Comparison of ENCODE assay signal across 8 cellular contexts in genomic region chr1:213014642-213015041, GRCh38. TPM values are rescaled to one million over a fixed set of nuclear protein-coding genes. Genes with fewer than 3 reads are reported as not detected.
DNase-seq lines count a peak whose midpoint lies in the region; ATAC-seq and TF ChIP-seq lines count a peak whose summit lies in the region.

No MANE protein-coding gene starts in this region.

- peak overlapping the region; percentile 99 for H3K27ac Mint-ChIP-seq in activated T-helper 1 cell treated with anti-CD3 and anti-CD28 coated beads, Interleukin-12 subunit alpha, Interleukin-12 subunit beta, Interleukin-2, Interleukin-4 antibody, amounts not matched to agents 30 ng/mL and 10 ng/mL and 1 ng/mL, durations not matched to agents 14 hours and 24 hours and 36 hours
- peak overlapping the region; percentile 99 for H3K27ac Mint-ChIP-seq in stimulated activated effector memory CD8-positive, alpha-beta T cell treated with anti-CD3 and anti-CD28 coated beads, Interleukin-12 subunit alpha, Interleukin-12 subunit beta, amount 100 ng/mL, for 72 hours

- H3K4me1 Mint-ChIP-seq in activated T-helper 1 cell treated with anti-CD3 and anti-CD28 coated beads, Interleukin-12 subunit alpha, Interleukin-12 subunit beta, Interleukin-2, Interleukin-4 antibody, amounts not matched to agents 30 ng/mL and 10 ng/mL and 1 ng/mL, durations not matched to agents 14 hours and 24 hours and 36 hours (ENCODE audit: low read depth), result peaks cover 35% of the 10 kb centered on the region
- peaks cover 25% of the 10 kb centered on the region for H3K4me1 Mint-ChIP-seq in stimulated activated effector memory CD8-positive, alpha-beta T cell treated with anti-CD3 and anti-CD28 coated beads, Interleukin-12 subunit alpha, Interleukin-12 subunit beta, amount 100 ng/mL, for 72 hours

- TF ChIP-seq CTCF in BE2C (IDR thresholded peaks at IDR 0.05; ENCODE audit: low read depth, low read length) (no peak), HFF-Myc (IDR thresholded peaks at IDR 0.05; ENCODE audit: low read depth, low read length, missing control alignments) (no peak), GM10248 (IDR thresholded peaks at IDR 0.05; ENCODE audit: control extremely low read depth, extremely low read depth, low read depth, missing control alignments) (no peak)

- no peaks in the 10 kb centered on the region for H3K9me3 ChIP-seq in BE2C
- H3K9me3 ChIP-seq in iPS DF 6.9 (ENCODE audit: control insufficient read depth, insufficient read depth, low read length), result no peaks in the 10 kb centered on the region

- H3K4me3 Mint-ChIP-seq in activated T-helper 1 cell treated with anti-CD3 and anti-CD28 coated beads, Interleukin-12 subunit alpha, Interleukin-12 subunit beta, Interleukin-2, Interleukin-4 antibody, amounts not matched to agents 30 ng/mL and 10 ng/mL and 1 ng/mL, durations not matched to agents 14 hours and 24 hours and 36 hours, result peak overlapping the region; percentile 99
- H3K4me3 Mint-ChIP-seq in stimulated activated effector memory CD8-positive, alpha-beta T cell treated with anti-CD3 and anti-CD28 coated beads, Interleukin-12 subunit alpha, Interleukin-12 subunit beta, amount 100 ng/mL, for 72 hours, result peak overlapping the region; percentile 99

- H3K36me3 ChIP-seq in BE2C (no peaks in the 10 kb centered on the region; the same call in 1 of the 2 replicates), iPS DF 6.9 (ENCODE audit: control insufficient read depth, insufficient read depth, low read length) (no peaks in the 10 kb centered on the region)

- peaks cover 23% of the 10 kb centered on the region for H3K36me3 Mint-ChIP-seq in activated T-helper 1 cell treated with anti-CD3 and anti-CD28 coated beads, Interleukin-12 subunit alpha, Interleukin-12 subunit beta, Interleukin-2, Interleukin-4 antibody, amounts not matched to agents 30 ng/mL and 10 ng/mL and 1 ng/mL, durations not matched to agents 14 hours and 24 hours and 36 hours (ENCODE audit: low read depth)
- peaks cover 39% of the 10 kb centered on the region for H3K36me3 Mint-ChIP-seq in stimulated activated effector memory CD8-positive, alpha-beta T cell treated with anti-CD3 and anti-CD28 coated beads, Interleukin-12 subunit alpha, Interleukin-12 subunit beta, amount 100 ng/mL, for 72 hours

- no peak for ATAC-seq in stimulated activated effector memory CD8-positive, alpha-beta T cell treated with anti-CD3 and anti-CD28 coated beads, Interleukin-12 subunit alpha, Interleukin-12 subunit beta, amount 100 ng/mL, for 72 hours

- no peaks in the 10 kb centered on the region for H3K27me3 ChIP-seq in BE2C
- no peaks in the 10 kb centered on the region for H3K27me3 ChIP-seq in iPS DF 6.9 (ENCODE audit: control insufficient read depth, insufficient read depth, low read length)

- DNase-seq in BE2C (peak; percentile 8), HFF-Myc (ENCODE audit: extremely low read depth, low read depth) (no peak), iPS DF 6.9 (ENCODE audit: low read depth, low spot score) (no peak), iPS-NIHi7 (ENCODE audit: extremely low spot score) (no peak), GM10248 (ENCODE audit: extremely low spot score) (no peak)
- no peak for DNase-seq in activated T-helper 1 cell treated with anti-CD3 and anti-CD28 coated beads, Interleukin-12 subunit alpha, Interleukin-12 subunit beta, Interleukin-2, Interleukin-4 antibody, amounts not matched to agents 30 ng/mL and 10 ng/mL and 1 ng/mL, durations not matched to agents 14 hours and 24 hours and 36 hours (ENCODE audit: low spot score)
- DNase-seq in stimulated activated effector memory CD8-positive, alpha-beta T cell treated with anti-CD3 and anti-CD28 coated beads, Interleukin-12 subunit alpha, Interleukin-12 subunit beta, amount 100 ng/mL, for 72 hours (ENCODE audit: low spot score in 2 of 2), result no peak
- no peak for DNase-seq in central memory CD4-positive, alpha-beta T cell

- no peaks in the 10 kb centered on the region for H3K9me3 Mint-ChIP-seq in activated T-helper 1 cell treated with anti-CD3 and anti-CD28 coated beads, Interleukin-12 subunit alpha, Interleukin-12 subunit beta, Interleukin-2, Interleukin-4 antibody, amounts not matched to agents 30 ng/mL and 10 ng/mL and 1 ng/mL, durations not matched to agents 14 hours and 24 hours and 36 hours
- no peaks in the 10 kb centered on the region for H3K9me3 Mint-ChIP-seq in stimulated activated effector memory CD8-positive, alpha-beta T cell treated with anti-CD3 and anti-CD28 coated beads, Interleukin-12 subunit alpha, Interleukin-12 subunit beta, amount 100 ng/mL, for 72 hours

- H3K4me1 ChIP-seq in BE2C (0 out of 2 replicates have a peak, but pooled peaks cover 3% of the 10 kb centered on the region), iPS DF 6.9 (ENCODE audit: control insufficient read depth, insufficient read depth, low read length) (no peaks in the 10 kb centered on the region)

- CTCF ChIA-PET in GM10248 (lab: Yijun Ruan, JAX), result interaction anchor here (0.7 to 1.3 kb wide), 2 partner anchors 19 to 38 kb away, joined by 3 read pairs; no protein-coding TSS in a partner anchor

- peaks cover 6% of the 10 kb centered on the region for H3K27me3 Mint-ChIP-seq in activated T-helper 1 cell treated with anti-CD3 and anti-CD28 coated beads, Interleukin-12 subunit alpha, Interleukin-12 subunit beta, Interleukin-2, Interleukin-4 antibody, amounts not matched to agents 30 ng/mL and 10 ng/mL and 1 ng/mL, durations not matched to agents 14 hours and 24 hours and 36 hours (ENCODE audit: insufficient read depth)

- POLR2A ChIA-PET in GM10248 (lab: Yijun Ruan, JAX), result no interaction called here

- intact Hi-C loops in activated T-helper 1 cell treated with anti-CD3 and anti-CD28 coated beads, Interleukin-12 subunit alpha, Interleukin-12 subunit beta, Interleukin-2, Interleukin-4 antibody, amounts not matched to agents 30 ng/mL and 10 ng/mL and 1 ng/mL, durations not matched to agents 14 hours and 24 hours and 36 hours (cut with micrococcal nuclease), result loop anchor here (1.0 to 10.0 kb wide), 11 partner anchors 19 to 1757 kb away; partner anchors contain the start of genes BATF3, DTL, FLVCR1 and INTS7

- H3K27ac ChIP-seq in iPS DF 6.9 (ENCODE audit: low read length), result no peak overlapping the region

- WGBS in iPS DF 6.9 (ENCODE audit: insufficient coverage, insufficient read length), result no CpG with 5 or more reads among the region's 7 CpGs

- H3K4me3 ChIP-seq in BE2C (ENCODE audit: low read depth, low read length), result peak overlapping the region; percentile 85
- peak overlapping the region; percentile 83 for H3K4me3 ChIP-seq in HFF-Myc (replicated peaks; ENCODE audit: low read depth, low read length)
- H3K4me3 ChIP-seq in iPS DF 6.9 (ENCODE audit: low read length), result peak overlapping the region; percentile 72; the same call in 1 of the 2 replicates

RNA-seq across cellular contexts. Expression of gene ANGEL2, which starts 1.0 kb away (rescaled TPM):
- 23.7 TPM for polyA plus RNA-seq in BE2C (2012; ENCODE audit: insufficient read depth, insufficient read length, low read depth)
- 44.2 and 46.1 TPM in 2 replicates for total RNA-seq in activated T-helper 1 cell treated with anti-CD3 and anti-CD28 coated beads, Interleukin-12 subunit alpha, Interleukin-12 subunit beta, Interleukin-2, Interleukin-4 antibody, amounts not matched to agents 30 ng/mL and 10 ng/mL and 1 ng/mL, durations not matched to agents 14 hours and 24 hours and 36 hours

RNA-seq across cellular contexts. Expression of gene RPS6KC1, which starts 36.4 kb away (rescaled TPM):
- polyA plus RNA-seq in BE2C (2012; ENCODE audit: insufficient read depth, insufficient read length, low read depth), result 19.7 TPM
- total RNA-seq in activated T-helper 1 cell treated with anti-CD3 and anti-CD28 coated beads, Interleukin-12 subunit alpha, Interleukin-12 subunit beta, Interleukin-2, Interleukin-4 antibody, amounts not matched to agents 30 ng/mL and 10 ng/mL and 1 ng/mL, durations not matched to agents 14 hours and 24 hours and 36 hours, result 7.2 and 7.5 TPM in 2 replicates
